33 cellular contexts compared by ENCODE assay signal in genomic region chr14:90943367-90943766, GRCh38.
"Had no signal": no experiment of that assay in that cellular context is flagged by ENCODE, and none has a peak within 500 bp of the region (broad histone marks: within the 10 kb centered on the region; RNA-seq: fewer than 3 reads in every experiment).

No MANE protein-coding gene starts in this region.

- DNase-seq: activated CD4-positive, alpha-beta memory T cell treated with anti-CD3 and anti-CD28 coated beads for 36 hours; activated CD4-positive, alpha-beta T cell treated with anti-CD3 and anti-CD28 coated beads for 36 hours; activated CD4-positive, alpha-beta T cell treated with anti-CD3 and anti-CD28 coated beads, Interleukin-2, amount 10 ng/mL, durations not matched to agents 24 days and 14 days; activated CD4-positive, CD25-positive, alpha-beta regulatory T cell; activated CD4-positive, CD25-positive, alpha-beta regulatory T cell treated with anti-CD3 and anti-CD28 coated beads, Interleukin-2, amount 50 U/mL, for 72 hours; activated CD8-positive, alpha-beta memory T cell treated with anti-CD3 and anti-CD28 coated beads, Interleukin-2, amount 10 ng/mL, durations not matched to agents 7 days and 5 days; activated CD8-positive, alpha-beta memory T cell treated with anti-CD3 and anti-CD28 coated beads, Interleukin-2, amount 50 U/mL, for 4 hours; activated CD8-positive, alpha-beta T cell treated with anti-CD3 and anti-CD28 coated beads, Interleukin-2, amount 10 ng/mL, durations not matched to agents 7 days and 5 days; activated effector memory CD4-positive, alpha-beta T cell treated with Interleukin-2 at 50 U/mL for 16 hours; activated gamma-delta T cell treated with Interleukin-2 at 50 U/mL for 16 hours; activated naive CD4-positive, alpha-beta T cell treated with anti-CD3 and anti-CD28 coated beads for 36 hours; activated naive CD8-positive, alpha-beta T cell treated with anti-CD3 and anti-CD28 coated beads for 36 hours; activated naive CD8-positive, alpha-beta T cell treated with anti-CD3 and anti-CD28 coated beads, Interleukin-2, amount 50 U/mL, for 24 hours; activated T-cell treated with anti-CD3 and anti-CD28 coated beads, Interleukin-2, amount 50 U/mL, for 1 hour; adrenal gland; amygdala; aorta; body of pancreas; caudate nucleus; cortex of kidney; dermis blood vessel endothelial cell; effector CD4-positive, alpha-beta T cell; effector memory CD8-positive, alpha-beta T cell; erythroblast; esophagus squamous epithelium; foreskin melanocyte; heart right ventricle; T-helper 1 cell; T-helper 17 cell had no signal

- H3K4me3 Mint-ChIP-seq: activated CD4-positive, alpha-beta memory T cell treated with anti-CD3 and anti-CD28 coated beads for 36 hours; activated CD4-positive, alpha-beta T cell treated with anti-CD3 and anti-CD28 coated beads for 36 hours; activated CD4-positive, alpha-beta T cell treated with anti-CD3 and anti-CD28 coated beads, Interleukin-2, amount 10 ng/mL, durations not matched to agents 24 days and 14 days; activated CD8-positive, alpha-beta memory T cell treated with anti-CD3 and anti-CD28 coated beads, Interleukin-2, amount 10 ng/mL, durations not matched to agents 7 days and 5 days; activated CD8-positive, alpha-beta T cell treated with anti-CD3 and anti-CD28 coated beads, Interleukin-2, amount 10 ng/mL, durations not matched to agents 7 days and 5 days; activated naive CD4-positive, alpha-beta T cell treated with anti-CD3 and anti-CD28 coated beads for 36 hours; activated naive CD4-positive, alpha-beta T cell treated with anti-CD3 and anti-CD28 coated beads, Interleukin-2, amount 50 U/mL, for 24 hours; activated naive CD8-positive, alpha-beta T cell treated with anti-CD3 and anti-CD28 coated beads for 36 hours; activated naive CD8-positive, alpha-beta T cell treated with anti-CD3 and anti-CD28 coated beads, Interleukin-2, amount 50 U/mL, for 24 hours; activated T-helper 17 cell treated with anti-CD3 and anti-CD28 coated beads, Interleukin-2, amount 50 U/mL, for 72 hours; effector memory CD8-positive, alpha-beta T cell; T-helper 17 cell; T-helper 2 cell treated with Interferon-gamma antibody and Interleukin-4, amounts not matched to agents 5 μg/mL and 100 μg/mL, for 36 hours had no signal

- H3K4me1 Mint-ChIP-seq: activated CD4-positive, alpha-beta T cell treated with anti-CD3 and anti-CD28 coated beads for 36 hours; activated CD4-positive, alpha-beta T cell treated with anti-CD3 and anti-CD28 coated beads, Interleukin-2, amount 10 ng/mL, durations not matched to agents 24 days and 14 days; activated naive CD4-positive, alpha-beta T cell treated with anti-CD3 and anti-CD28 coated beads, Interleukin-2, amount 50 U/mL, for 24 hours; activated naive CD8-positive, alpha-beta T cell treated with anti-CD3 and anti-CD28 coated beads, Interleukin-2, amount 50 U/mL, for 24 hours had no signal

- H3K27ac Mint-ChIP-seq: activated CD4-positive, alpha-beta memory T cell treated with anti-CD3 and anti-CD28 coated beads for 36 hours; activated CD4-positive, alpha-beta T cell treated with anti-CD3 and anti-CD28 coated beads for 36 hours; activated CD4-positive, alpha-beta T cell treated with anti-CD3 and anti-CD28 coated beads, Interleukin-2, amount 10 ng/mL, durations not matched to agents 24 days and 14 days; activated CD8-positive, alpha-beta memory T cell treated with anti-CD3 and anti-CD28 coated beads, Interleukin-2, amount 10 ng/mL, durations not matched to agents 7 days and 5 days; activated CD8-positive, alpha-beta T cell treated with anti-CD3 and anti-CD28 coated beads, Interleukin-2, amount 10 ng/mL, durations not matched to agents 7 days and 5 days; activated naive CD4-positive, alpha-beta T cell treated with anti-CD3 and anti-CD28 coated beads for 36 hours; activated naive CD4-positive, alpha-beta T cell treated with anti-CD3 and anti-CD28 coated beads, Interleukin-2, amount 50 U/mL, for 24 hours; activated naive CD8-positive, alpha-beta T cell treated with anti-CD3 and anti-CD28 coated beads for 36 hours; activated naive CD8-positive, alpha-beta T cell treated with anti-CD3 and anti-CD28 coated beads, Interleukin-2, amount 50 U/mL, for 24 hours; activated T-helper 17 cell treated with anti-CD3 and anti-CD28 coated beads, Interleukin-2, amount 50 U/mL, for 72 hours; effector memory CD8-positive, alpha-beta T cell; T-helper 17 cell; T-helper 2 cell treated with Interferon-gamma antibody and Interleukin-4, amounts not matched to agents 5 μg/mL and 100 μg/mL, for 36 hours had no signal

- H3K27me3 Mint-ChIP-seq: activated CD4-positive, alpha-beta memory T cell treated with anti-CD3 and anti-CD28 coated beads for 36 hours; activated CD4-positive, alpha-beta T cell treated with anti-CD3 and anti-CD28 coated beads for 36 hours; activated CD4-positive, alpha-beta T cell treated with anti-CD3 and anti-CD28 coated beads, Interleukin-2, amount 10 ng/mL, durations not matched to agents 24 days and 14 days; activated CD8-positive, alpha-beta memory T cell treated with anti-CD3 and anti-CD28 coated beads, Interleukin-2, amount 10 ng/mL, durations not matched to agents 7 days and 5 days; activated naive CD4-positive, alpha-beta T cell treated with anti-CD3 and anti-CD28 coated beads, Interleukin-2, amount 50 U/mL, for 24 hours; activated naive CD8-positive, alpha-beta T cell treated with anti-CD3 and anti-CD28 coated beads for 36 hours; activated naive CD8-positive, alpha-beta T cell treated with anti-CD3 and anti-CD28 coated beads, Interleukin-2, amount 50 U/mL, for 24 hours; activated T-helper 17 cell treated with anti-CD3 and anti-CD28 coated beads, Interleukin-2, amount 50 U/mL, for 72 hours; effector memory CD8-positive, alpha-beta T cell; T-helper 17 cell had no signal

- ATAC-seq: activated CD4-positive, alpha-beta T cell treated with anti-CD3 and anti-CD28 coated beads for 36 hours; activated CD8-positive, alpha-beta memory T cell treated with anti-CD3 and anti-CD28 coated beads, Interleukin-2, amount 10 ng/mL, durations not matched to agents 7 days and 5 days; activated CD8-positive, alpha-beta T cell treated with anti-CD3 and anti-CD28 coated beads, Interleukin-2, amount 10 ng/mL, durations not matched to agents 7 days and 5 days; activated naive CD8-positive, alpha-beta T cell treated with anti-CD3 and anti-CD28 coated beads, Interleukin-2, amount 50 U/mL, for 24 hours; activated T-helper 17 cell treated with anti-CD3 and anti-CD28 coated beads, Interleukin-2, amount 50 U/mL, for 72 hours; body of pancreas; effector memory CD8-positive, alpha-beta T cell; gastroesophageal sphincter; heart right ventricle; T-helper 17 cell had no signal
